ENCODE assay signal across 8 cellular contexts in genomic region chr20:53872561-53873248, GRCh38.
DNase-seq lines count a peak whose midpoint lies in the region; ATAC-seq and TF ChIP-seq lines count a peak whose summit lies in the region.

No MANE protein-coding gene starts in this region.

- H3K36me3 ChIP-seq in SJSA1: no peaks in the 10 kb centered on the region

- peaks cover 42% of the 10 kb centered on the region for H3K4me1 ChIP-seq in SJSA1 (replicated peaks)

- DNase-seq in CD1c-positive myeloid dendritic cell (ENCODE audit: extremely low spot score): peak; percentile 31
- DNase-seq in SJSA1 (ENCODE audit: low read depth in 1 of 2, low spot score in 2 of 2): peak in 1 of 2 experiments; percentile 59
- DNase-seq in caudate nucleus (lab: John Stamatoyannopoulos, UW): peak in 12 of 61 donors; percentile 3 to 70 (median 16)
- no peak for DNase-seq in sciatic nerve (ENCODE audit: low spot score)
- no peak for DNase-seq in omental fat pad (ENCODE audit: low spot score)
- DNase-seq in dedifferentiated amniotic fluid mesenchymal stem cell (ENCODE audit: extremely low spot score): no peak
- no peak for DNase-seq in NCI-H1105 treated with DMSO at 0.1 percent for 48 hours (lab: John Stamatoyannopoulos, UW)

- intact Hi-C loops in sciatic nerve (cut with DNase I): no loop called here

- H3K4me3 ChIP-seq in SJSA1: no peak overlapping the region

- H3K27me3 ChIP-seq in SJSA1 (replicated peaks): no peaks in the 10 kb centered on the region

- TF ChIP-seq CTCF in omental fat pad (IDR thresholded peaks at IDR 0.05): no peak

- peak overlapping the region; percentile 64 for H3K27ac ChIP-seq in SJSA1
- H3K27ac ChIP-seq in caudate nucleus (ENCODE audit: low read depth, low read length): peak overlapping the region; percentile 11

- ATAC-seq in GM21737 (IDR thresholded peaks at IDR 0.05; ENCODE audit: unreplicated experiment): peak; percentile 43
- peak; percentile 54 for ATAC-seq in sciatic nerve
- no peak for ATAC-seq in omental fat pad (ENCODE audit: low FRiP score)

- no peaks in the 10 kb centered on the region for H3K9me3 ChIP-seq in SJSA1 (replicated peaks)
